ENCODE assay signal across 1 cellular context in the genomic region with DNA sequence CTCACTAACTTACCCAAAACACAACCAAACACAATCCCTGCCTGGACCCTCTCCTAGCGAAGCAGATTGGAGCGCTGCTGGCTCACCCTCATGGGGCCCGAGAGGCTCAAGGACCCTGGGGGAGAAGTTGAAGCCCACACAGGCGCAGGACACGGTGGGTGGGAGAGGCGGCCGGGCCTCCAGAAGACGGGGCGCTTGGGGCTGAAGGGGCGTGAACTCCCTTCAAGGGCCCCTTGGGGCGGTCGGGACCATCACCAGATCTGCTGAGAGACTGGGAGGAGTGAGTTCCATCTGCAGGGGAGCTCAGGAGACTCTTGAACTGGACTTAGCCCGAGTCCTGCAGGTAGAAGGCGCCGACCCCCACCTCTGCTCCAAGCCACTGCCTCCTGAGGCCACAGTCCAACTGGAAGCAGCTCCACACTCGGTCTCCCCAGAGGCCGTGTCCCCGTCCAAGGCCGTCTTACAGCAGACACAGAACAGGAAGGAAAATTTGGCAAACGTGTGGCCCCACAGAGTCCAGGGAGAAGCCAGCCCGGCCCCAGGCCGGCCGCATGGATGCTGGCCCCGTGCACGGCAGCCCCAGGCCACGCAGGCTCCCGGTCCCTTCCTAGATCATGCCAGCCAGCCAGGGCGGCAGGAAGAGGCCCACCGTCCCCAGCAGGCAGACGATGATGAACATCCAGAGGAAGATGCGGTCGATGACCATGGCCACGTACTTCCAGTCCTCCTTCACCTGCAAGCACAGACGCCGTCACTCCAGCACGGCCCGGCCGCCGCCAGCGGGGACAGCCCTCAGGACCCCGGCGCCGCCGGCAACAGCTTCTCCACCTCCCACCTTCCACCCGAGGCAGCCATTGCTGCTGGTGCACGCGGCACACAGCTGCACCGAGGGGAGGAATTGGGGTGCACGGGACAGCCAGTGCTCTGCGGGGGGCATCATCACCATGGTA.
TF ChIP-seq lines count a peak whose summit lies in the region.

No MANE protein-coding gene starts in this region.

TF ChIP-seq in H1, 55 proteins besides CTCF, POLR2A, EP300 and RAD21:
- no peak for TF ChIP-seq BRCA1 (IDR thresholded peaks at IDR 0.05; ENCODE audit: low read depth, low read length)
- TF ChIP-seq RBBP5 (IDR thresholded peaks at IDR 0.05; ENCODE audit: borderline replicate concordance, low read depth, low read length), result no peak
- TF ChIP-seq SP1 (IDR thresholded peaks at IDR 0.05; ENCODE audit: low read depth, low read length), result no peak
